Comparison of ENCODE assay signal across 15 cellular contexts in genomic region chr5:173741729-173742431, GRCh38.
DNase-seq lines count a peak whose midpoint lies in the region; ATAC-seq and TF ChIP-seq lines count a peak whose summit lies in the region.
"Had no signal": no experiment of that assay in that cellular context is flagged by ENCODE, and none has a peak within 500 bp of the region (broad histone marks: within the 10 kb centered on the region; RNA-seq: fewer than 3 reads in every experiment).

No MANE protein-coding gene starts in this region.

- no peaks in the 10 kb centered on the region for H3K36me3 ChIP-seq in GM06990 (ENCODE audit: control insufficient read depth, insufficient read depth, low read length)
- H3K36me3 ChIP-seq: cardiac muscle cell, uterus had no signal

- H3K27me3 ChIP-seq in GM06990 (replicated peaks; ENCODE audit: control insufficient read depth, insufficient read depth, low read length): no peaks in the 10 kb centered on the region
- H3K27me3 ChIP-seq: cardiac muscle cell, uterus had no signal

- DNase-seq in GM06990 (ENCODE audit: extremely low read depth, insufficient read length) (peak; percentile 43), left lobe of liver (ENCODE audit: low spot score) (no peak), GM19238 (ENCODE audit: insufficient read length, low spot score) (no peak), NCI-H446 (lab: John Stamatoyannopoulos, UW) (no peak)
- DNase-seq: DMS153, immature natural killer cell, NCI-H1048, NCI-H526 treated with DMSO at 0.1 percent for 48 hours, uterus had no signal

- ATAC-seq in GM21447 (IDR thresholded peaks at IDR 0.05; ENCODE audit: unreplicated experiment): peak; percentile 1
- peak; percentile 1 for ATAC-seq in HG03565 (IDR thresholded peaks at IDR 0.05; ENCODE audit: unreplicated experiment)
- ATAC-seq in left lobe of liver: peak; percentile 50
- ATAC-seq in HG02678 (IDR thresholded peaks at IDR 0.05; ENCODE audit: unreplicated experiment): no peak
- ATAC-seq in HG02610 (IDR thresholded peaks at IDR 0.05; ENCODE audit: unreplicated experiment): no peak
- ATAC-seq: Right ventricle myocardium inferior had no signal

- H3K4me3 ChIP-seq in GM06990 (replicated peaks; ENCODE audit: low read depth, low read length): no peak overlapping the region
- H3K4me3 ChIP-seq: cardiac muscle cell, uterus had no signal

- no peak for TF ChIP-seq CTCF in GM06990 (IDR thresholded peaks at IDR 0.05; ENCODE audit: insufficient read depth, low read length, poor library complexity, severe bottlenecking)

Comparison
In these comparisons a context has a peak if more than half of its experiments do, and no peak if none do; other contexts are left out.
1. ATAC-seq: peak in GM21447 (single experiment), HG03565 (single experiment) and left lobe of liver (single experiment); none in HG02678 (single experiment) and HG02610 (single experiment).